In genomic region chr2:29390131-29390530, GRCh38 we compare ENCODE assay signal across 23 cellular contexts.
DNase-seq lines count a peak whose midpoint lies in the region; ATAC-seq, FAIRE-seq and TF ChIP-seq lines count a peak whose summit lies in the region.
"Had no signal": no experiment of that assay in that cellular context is flagged by ENCODE, and none has a peak within 500 bp of the region (broad histone marks: within the 10 kb centered on the region; RNA-seq: fewer than 3 reads in every experiment).

No MANE protein-coding gene starts in this region.

- H3F3A ChIP-seq in SK-N-SH (replicated peaks; ENCODE audit: insufficient read depth), result no peaks in the 10 kb centered on the region

- no peaks in the 10 kb centered on the region for H3K36me3 Mint-ChIP-seq in mesothelial cell of epicardium
- H3K36me3 Mint-ChIP-seq: CD8-positive, alpha-beta T cell had no signal

- no peak overlapping the region for H2AFZ ChIP-seq in SK-N-SH (ENCODE audit: low read depth)
- H2AFZ ChIP-seq in K562 (ENCODE audit: low read depth, low read length), result no peak overlapping the region

- H3K4me1 Mint-ChIP-seq in mesothelial cell of epicardium, result no peaks in the 10 kb centered on the region
- H3K4me1 Mint-ChIP-seq: B cell had no signal

- H3K9me3 ChIP-seq in SK-N-SH (no peaks in the 10 kb centered on the region), K562 (replicated peaks; ENCODE audit: control insufficient read depth, insufficient read depth, low read depth, low read length) (no peaks in the 10 kb centered on the region), aorta (ENCODE audit: control insufficient read depth, low read length) (peaks cover 1% of the 10 kb centered on the region)
- H3K9me3 ChIP-seq: A549; BLaER1 treated with 17β-estradiol and CSF1 and Interleukin-3, amounts not matched to agents 10 nM and 100 nM; Caco-2 had no signal

- H3K4me2 ChIP-seq in SK-N-SH, result no peak overlapping the region
- no peak overlapping the region for H3K4me2 ChIP-seq in K562 (ENCODE audit: insufficient read depth, low read length)
- no peak overlapping the region for H3K4me2 ChIP-seq in mesendoderm (ENCODE audit: low read length)
- H3K4me2 ChIP-seq: A549; BLaER1 treated with 17β-estradiol and CSF1 and Interleukin-3, amounts not matched to agents 10 nM and 100 nM had no signal

- TF ChIP-seq EP300 in SK-N-SH (IDR thresholded peaks at IDR 0.05; ENCODE audit: borderline replicate concordance in 1 of 2, low read depth in 1 of 2, low read length in 1 of 2), result no peak; a peak in 1 of 4 replicates
- no peak for TF ChIP-seq EP300 in K562 (IDR thresholded peaks at IDR 0.05; ENCODE audit: low read length)

- in situ Hi-C loops in K562 (cut with MboI), result no loop called here

- H3K36me3 ChIP-seq in SK-N-SH (replicated peaks in 1 of 2; ENCODE audit: control insufficient read depth in 1 of 2, insufficient read depth in 2 of 2, low read length in 1 of 2) (no peaks in the 10 kb centered on the region), K562 (ENCODE audit: control insufficient read depth, insufficient read depth, low read length) (no peaks in the 10 kb centered on the region), mesendoderm (ENCODE audit: control insufficient read depth, insufficient read depth, low read length) (no peaks in the 10 kb centered on the region), aorta (ENCODE audit: control insufficient read depth in 1 of 2, insufficient read depth in 2 of 2, low read length in 1 of 2) (no peaks in the 10 kb centered on the region)
- H3K36me3 ChIP-seq: BLaER1 treated with 17β-estradiol and CSF1 and Interleukin-3, amounts not matched to agents 10 nM and 100 nM had no signal

- no peaks in the 10 kb centered on the region for H4K20me1 ChIP-seq in SK-N-SH (ENCODE audit: insufficient read depth)
- H4K20me1 ChIP-seq in K562 (replicated peaks; ENCODE audit: control insufficient read depth, insufficient read depth, low read length), result no peaks in the 10 kb centered on the region; the same call in 1 of the 2 replicates
- H4K20me1 ChIP-seq: BLaER1 treated with 17β-estradiol and CSF1 and Interleukin-3, amounts not matched to agents 10 nM and 100 nM had no signal

- no peak overlapping the region for H4K5ac ChIP-seq in mesendoderm (ENCODE audit: low read length)

- H3K9me3 Mint-ChIP-seq in mesothelial cell of epicardium, result no peaks in the 10 kb centered on the region
- H3K9me3 Mint-ChIP-seq: CD4-positive, alpha-beta T cell; CD8-positive, alpha-beta T cell had no signal

- no peak overlapping the region for H3K4me3 Mint-ChIP-seq in mesothelial cell of epicardium
- H3K4me3 Mint-ChIP-seq: B cell; CD4-positive, alpha-beta T cell; CD8-positive, alpha-beta T cell had no signal

- no peak overlapping the region for H3K23ac ChIP-seq in mesendoderm (ENCODE audit: low read length)

- H3K4me1 ChIP-seq in SK-N-SH (ENCODE audit: control insufficient read depth in 1 of 2, insufficient read depth in 2 of 2, low read depth in 1 of 2, low read length in 1 of 2), result peaks cover 0 to 38% of the 10 kb centered on the region in 2 experiments; a peak in 2 of 4 replicates
- H3K4me1 ChIP-seq in K562 (replicated peaks in 1 of 2; ENCODE audit: control insufficient read depth in 2 of 2, insufficient read depth in 2 of 2, low read length in 2 of 2), result no peaks in the 10 kb centered on the region
- peaks cover 2% of the 10 kb centered on the region for H3K4me1 ChIP-seq in mesendoderm (ENCODE audit: control insufficient read depth, low read depth, low read length)
- H3K4me1 ChIP-seq in aorta (ENCODE audit: control insufficient read depth in 1 of 2, insufficient read depth in 2 of 2, low read length in 2 of 2), result no peaks in the 10 kb centered on the region
- H3K4me1 ChIP-seq: A549; BLaER1 treated with 17β-estradiol and CSF1 and Interleukin-3, amounts not matched to agents 10 nM and 100 nM; Caco-2 had no signal

- no peak overlapping the region for H2BK5ac ChIP-seq in mesendoderm (ENCODE audit: low read length)

- intact Hi-C loops in K562 (cut with micrococcal nuclease), result no loop called here
- intact Hi-C loops in aorta (cut with DNase I), result no loop called here

- H3K4me3 ChIP-seq in SK-N-SH (ENCODE audit: low read depth in 2 of 2, low read length in 1 of 2) (no peak overlapping the region), K562 (no peak overlapping the region), mesendoderm (ENCODE audit: low read length) (no peak overlapping the region), aorta (ENCODE audit: low read length in 2 of 2) (no peak overlapping the region)
- H3K4me3 ChIP-seq: A549; BLaER1 treated with 17β-estradiol and CSF1 and Interleukin-3, amounts not matched to agents 10 nM and 100 nM; GM12878 had no signal

- no peak for TF ChIP-seq CTCF in SK-N-SH (IDR thresholded peaks at IDR 0.05)
- no peak for TF ChIP-seq CTCF in K562 (IDR thresholded peaks at IDR 0.05 in 2 of 3, conservative IDR thresholded peaks at IDR 0.05 in 1 of 3; ENCODE audit: insufficient read depth in 2 of 3, low read depth in 1 of 3, low read length in 3 of 3)
- no peak for TF ChIP-seq CTCF in mesothelial cell of epicardium (IDR thresholded peaks at IDR 0.05; ENCODE audit: unreplicated experiment)

- H4K8ac ChIP-seq in mesendoderm (ENCODE audit: low read depth, low read length), result no peak overlapping the region

- POLR2A ChIA-PET in SK-N-SH (lab: Yijun Ruan, JAX) (no interaction called here), K562 (lab: Yijun Ruan, JAX) (no interaction called here)

- H2BK15ac ChIP-seq in mesendoderm (replicated peaks; ENCODE audit: low read depth), result no peak overlapping the region

- no peak for DNase-seq in SK-N-SH
- no peak for DNase-seq in K562 (ENCODE audit: extremely low read depth in 1 of 4, low spot score in 3 of 4)
- peak; percentile 50 for DNase-seq in mesendoderm
- no peak for DNase-seq in NCI-H2227 treated with DMSO at 0.1 percent for 48 hours (lab: John Stamatoyannopoulos, UW)
- DNase-seq in aorta, result no peak
- no peak for DNase-seq in mesothelial cell of epicardium (ENCODE audit: low spot score in 2 of 2, unreplicated experiment in 2 of 2)
- DNase-seq: AML-193; Caco-2; Calu3; CD4-positive, alpha-beta T cell; CD8-positive, alpha-beta T cell; DMS79 treated with DMSO at 0.1 percent for 48 hours; GDM1 had no signal

- no peak overlapping the region for H2BK120ac ChIP-seq in mesendoderm (ENCODE audit: low read depth, low read length)

- no peak overlapping the region for H3K56ac ChIP-seq in mesendoderm (ENCODE audit: low read length)

- H2AK5ac ChIP-seq in mesendoderm (ENCODE audit: low read length), result no peak overlapping the region

- H3K27ac ChIP-seq in SK-N-SH (ENCODE audit: low read depth in 2 of 2, low read length in 1 of 2) (peak overlapping the region in 1 of 2 experiments; percentile 39; a peak in 1 of 4 replicates), K562 (ENCODE audit: extremely low read depth, low read depth, low read length) (no peak overlapping the region), mesendoderm (ENCODE audit: low read depth, low read length) (no peak overlapping the region), aorta (ENCODE audit: low read depth in 1 of 2, low read length in 2 of 2) (no peak overlapping the region)
- H3K27ac ChIP-seq: 22Rv1; A549; BLaER1 treated with 17β-estradiol and CSF1 and Interleukin-3, amounts not matched to agents 10 nM and 100 nM; C4-2B had no signal

- ATAC-seq in SK-N-SH treated with all-trans-retinoic acid at 6 μM for 48 hours (no peak), K562 (no peak), aorta (ENCODE audit: low FRiP score) (no peak)
- ATAC-seq: A549; CD8-positive, alpha-beta T cell; GM12878 had no signal

- no peaks in the 10 kb centered on the region for H3K9me2 ChIP-seq in SK-N-SH

- CTCF ChIA-PET in SK-N-SH (lab: Yijun Ruan, JAX) (interaction anchor here (0.8 kb wide), 1 partner anchor 8 kb away, joined by 3 read pairs; no protein-coding TSS in a partner anchor), K562 (lab: Yijun Ruan, JAX; ENCODE audit: low intra/inter-chr PET ratio) (interaction anchor here (0.6 kb wide), 1 partner anchor 413 kb away, joined by 8 read pairs; no protein-coding TSS in a partner anchor)

- no peak overlapping the region for H3K9ac ChIP-seq in SK-N-SH
- no peak overlapping the region for H3K9ac ChIP-seq in K562 (ENCODE audit: insufficient read depth in 1 of 2, low read depth in 2 of 2, low read length in 2 of 2)
- no peak overlapping the region for H3K9ac ChIP-seq in mesendoderm (ENCODE audit: low read length)
- H3K9ac ChIP-seq: BLaER1 treated with 17β-estradiol and CSF1 and Interleukin-3, amounts not matched to agents 10 nM and 100 nM had no signal

- peaks cover 38% of the 10 kb centered on the region for H3K27me3 Mint-ChIP-seq in mesothelial cell of epicardium (ENCODE audit: low read depth)

- no peak for FAIRE-seq in K562 (lab: Jason Lieb, UNC)
- FAIRE-seq: A549, D721Med, GM12878, GM12892, GM18507 had no signal

- TF ChIP-seq POLR2A in K562 (conservative IDR thresholded peaks at IDR 0.05), result no peak

- H3K9me1 ChIP-seq in K562 (ENCODE audit: control insufficient read depth, insufficient read depth, low read length), result no peaks in the 10 kb centered on the region

- 45% methylated on average over 7 of the region's 7 CpGs for WGBS in SK-N-SH (ENCODE audit: low lambda C conversion rate)
- WGBS in K562 (ENCODE audit: insufficient coverage, low coverage, missing lambda C conversion rate), result 1% methylated on average over 7 of the region's 7 CpGs
- WGBS in mesendoderm (ENCODE audit: extremely low coverage, insufficient coverage, low lambda C conversion rate), result no CpG with 5 or more reads among the region's 7 CpGs
- WGBS in aorta, 2 donors, result 59 to 65% methylated on average over 7 of the region's 7 CpGs

- no peaks in the 10 kb centered on the region for H3K79me1 ChIP-seq in mesendoderm (ENCODE audit: low read length)

- BruUV-seq in K562 (replicated peaks; lab: Mats Ljungman, UMichigan), result no TSS peak

- H3K79me2 ChIP-seq in SK-N-SH (ENCODE audit: insufficient read depth), result no peaks in the 10 kb centered on the region
- no peaks in the 10 kb centered on the region for H3K79me2 ChIP-seq in K562 (ENCODE audit: control insufficient read depth, insufficient read depth, low read length)
- H3K79me2 ChIP-seq in mesendoderm (ENCODE audit: control insufficient read depth, insufficient read depth, low read length), result no peaks in the 10 kb centered on the region

- H3K4ac ChIP-seq in mesendoderm (ENCODE audit: low read depth, low read length), result no peak overlapping the region

- TF ChIP-seq RAD21 in SK-N-SH (IDR thresholded peaks at IDR 0.05; ENCODE audit: low read length) (no peak), K562 (CRISPR knock-in tag; conservative IDR thresholded peaks at IDR 0.05 in 1 of 2, IDR thresholded peaks at IDR 0.05 in 1 of 2) (no peak)

- peaks cover 4% of the 10 kb centered on the region; the same call in 1 of the 2 replicates for H3K27me3 ChIP-seq in SK-N-SH (ENCODE audit: insufficient read depth)
- peaks cover 0 to 8% of the 10 kb centered on the region in 2 experiments; a peak in 2 of 5 replicates for H3K27me3 ChIP-seq in K562 (ENCODE audit: control insufficient read depth in 2 of 2, insufficient read depth in 2 of 2, low read length in 2 of 2)
- H3K27me3 ChIP-seq in mesendoderm (ENCODE audit: insufficient read depth, low read length, poor library complexity), result no peaks in the 10 kb centered on the region
- peaks cover 0 to 3% of the 10 kb centered on the region in 2 donors for H3K27me3 ChIP-seq in aorta (ENCODE audit: control insufficient read depth in 1 of 2, insufficient read depth in 2 of 2, low read length in 1 of 2)
- H3K27me3 ChIP-seq: BLaER1 treated with 17β-estradiol and CSF1 and Interleukin-3, amounts not matched to agents 10 nM and 100 nM had no signal

- no peak overlapping the region for H3K18ac ChIP-seq in mesendoderm (ENCODE audit: low read length)

- no peak overlapping the region for H3K27ac Mint-ChIP-seq in mesothelial cell of epicardium
- H3K27ac Mint-ChIP-seq: B cell; CD4-positive, alpha-beta T cell; CD8-positive, alpha-beta T cell had no signal

Comparison
In these comparisons a context has a peak if more than half of its experiments do, and no peak if none do; other contexts are left out.
1. Of the 27 proteins assayed by ChIP-seq in both K562 and SK-N-SH: peak only in K562: USF2; only in SK-N-SH: GATA2, MXI1 and RCOR1; in both: none; in neither: 23.